ENCODE assay signal across 17 cellular contexts in genomic region chr16:81514568-81515258, GRCh38.
DNase-seq lines count a peak whose midpoint lies in the region; ATAC-seq, FAIRE-seq and TF ChIP-seq lines count a peak whose summit lies in the region.
"Had no signal": no experiment of that assay in that cellular context is flagged by ENCODE, and none has a peak within 500 bp of the region (broad histone marks: within the 10 kb centered on the region; RNA-seq: fewer than 3 reads in every experiment).

No MANE protein-coding gene starts in this region.

- H3K27ac Mint-ChIP-seq in natural killer cell: peak overlapping the region; percentile 88 to 93
- H3K27ac Mint-ChIP-seq in GM23338: no peak overlapping the region
- H3K27ac Mint-ChIP-seq: activated naive CD4-positive, alpha-beta T cell treated with anti-CD3 and anti-CD28 coated beads for 36 hours; stimulated activated naive CD8-positive, alpha-beta T cell treated with anti-CD3 and anti-CD28 coated beads, Interleukin-15, Interleukin-2, amounts not matched to agents 100 ng/mL and 50 ng/mL, for 24 hours had no signal

- TF ChIP-seq CTCF in RWPE1 (conservative IDR thresholded peaks at IDR 0.05; ENCODE audit: low read depth) (no peak), endothelial cell of umbilical vein (IDR thresholded peaks at IDR 0.05; ENCODE audit: extremely low read depth in 1 of 2, insufficient read depth in 1 of 2, low read depth in 1 of 2, low read length in 2 of 2) (no peak), natural killer cell (IDR thresholded peaks at IDR 0.05) (no peak), GM23338 (conservative IDR thresholded peaks at IDR 0.05; ENCODE audit: low read depth in 2 of 2) (no peak)

- H3K27me3 Mint-ChIP-seq in natural killer cell (ENCODE audit: low read depth in 2 of 2) (no peaks in the 10 kb centered on the region), GM23338 (ENCODE audit: insufficient read depth, low read depth, poor library complexity) (peaks cover 10% of the 10 kb centered on the region)
- H3K27me3 Mint-ChIP-seq: stimulated activated naive CD8-positive, alpha-beta T cell treated with anti-CD3 and anti-CD28 coated beads, Interleukin-15, Interleukin-2, amounts not matched to agents 100 ng/mL and 50 ng/mL, for 24 hours; T-cell had no signal

- H3K79me2 ChIP-seq in endothelial cell of umbilical vein (ENCODE audit: control insufficient read depth, insufficient read depth, low read length): peaks cover 43% of the 10 kb centered on the region
- peaks cover 92% of the 10 kb centered on the region for H3K79me2 ChIP-seq in GM23338 (replicated peaks; ENCODE audit: insufficient read depth)

- 0 out of 2 replicates have a peak, but pooled peaks cover 5% of the 10 kb centered on the region for H3F3A ChIP-seq in GM23338 (replicated peaks; ENCODE audit: low read depth)

- H3K36me3 ChIP-seq in BLaER1: peaks cover 44% of the 10 kb centered on the region
- H3K36me3 ChIP-seq in endothelial cell of umbilical vein (ENCODE audit: control insufficient read depth in 2 of 2, extremely low read depth in 1 of 2, insufficient read depth in 2 of 2, low read length in 2 of 2): no peaks in the 10 kb centered on the region
- H3K36me3 ChIP-seq in GM23338 (ENCODE audit: insufficient read depth): no peaks in the 10 kb centered on the region
- H3K36me3 ChIP-seq: HAP-1 had no signal

- ATAC-seq in natural killer cell (no peak), GM23338 (no peak)
- ATAC-seq: T-cell had no signal

- no peak for TF ChIP-seq POLR2A in endothelial cell of umbilical vein (IDR thresholded peaks at IDR 0.05; ENCODE audit: low read depth, low read length)

- no peaks in the 10 kb centered on the region for H3K9me2 ChIP-seq in GM23338 (ENCODE audit: insufficient read depth)

- no peaks in the 10 kb centered on the region for H3K27me3 ChIP-seq in BLaER1
- H3K27me3 ChIP-seq in endothelial cell of umbilical vein (ENCODE audit: control insufficient read depth in 2 of 2, insufficient read depth in 2 of 2, low read length in 2 of 2): no peaks in the 10 kb centered on the region
- no peaks in the 10 kb centered on the region for H3K27me3 ChIP-seq in GM23338 (ENCODE audit: insufficient read depth)

- no peak overlapping the region; the same call in 1 of the 2 replicates for H3K9ac ChIP-seq in BLaER1
- H3K9ac ChIP-seq in endothelial cell of umbilical vein (replicated peaks; ENCODE audit: extremely low read depth, insufficient read depth, low read length): no peak overlapping the region

- no peak for FAIRE-seq in endothelial cell of umbilical vein (lab: Jason Lieb, UNC)
- FAIRE-seq: HTR-8/SVneo had no signal

- H3K4me3 ChIP-seq in BLaER1: no peak overlapping the region
- no peak overlapping the region for H3K4me3 ChIP-seq in endothelial cell of umbilical vein (replicated peaks in 1 of 3; ENCODE audit: insufficient read depth in 1 of 3, low read depth in 1 of 3, low read length in 3 of 3)
- H3K4me3 ChIP-seq in GM23338: no peak overlapping the region
- H3K4me3 ChIP-seq: HAP-1 had no signal

- POLR2A ChIA-PET in RWPE1 (lab: Yijun Ruan, JAX; ENCODE audit: low non-redundant PET): no interaction called here
- POLR2A ChIA-PET in endothelial cell of umbilical vein (lab: Charles Lee): no interaction called here

- H3K27ac ChIP-seq in BLaER1 (peak overlapping the region; percentile 81; the same call in 1 of the 2 replicates), RWPE1 (peak overlapping the region; percentile 42), endothelial cell of umbilical vein (ENCODE audit: insufficient read depth, low read depth, low read length) (peak overlapping the region; percentile 51), GM23338 (ENCODE audit: low read depth) (no peak overlapping the region)

- DNase-seq in RWPE1 (ENCODE audit: low spot score) (no peak), endothelial cell of umbilical vein (ENCODE audit: low read depth, low spot score) (peak; percentile 78), natural killer cell (no peak), NOMO-1 treated with DMSO at 0.1 percent for 48 hours (lab: John Stamatoyannopoulos, UW; ENCODE audit: unreplicated experiment) (no peak), SHP77 treated with DMSO at 0.1 percent for 48 hours (lab: John Stamatoyannopoulos, UW) (no peak), GM23338 (ENCODE audit: low spot score) (no peak), NCI-H1436 (lab: John Stamatoyannopoulos, UW) (no peak)
- DNase-seq: activated CD4-positive, CD25-positive, alpha-beta regulatory T cell treated with anti-CD3 and anti-CD28 coated beads, Interleukin-2, amount 50 U/mL, for 72 hours; activated naive CD4-positive, alpha-beta T cell treated with anti-CD3 and anti-CD28 coated beads for 36 hours; effector CD4-positive, alpha-beta T cell; GF-D8; NCI-H526 treated with DMSO at 0.1 percent for 48 hours; T-cell had no signal

- no peak overlapping the region for H2AFZ ChIP-seq in endothelial cell of umbilical vein (ENCODE audit: low read depth, low read length)
- no peak overlapping the region for H2AFZ ChIP-seq in GM23338

- H4K20me1 ChIP-seq in BLaER1: peaks cover 100% of the 10 kb centered on the region
- H4K20me1 ChIP-seq in endothelial cell of umbilical vein (replicated peaks; ENCODE audit: control insufficient read depth, extremely low read depth, insufficient read depth, low read length): no peaks in the 10 kb centered on the region
- peaks cover 43% of the 10 kb centered on the region for H4K20me1 ChIP-seq in GM23338 (replicated peaks; ENCODE audit: insufficient read depth)

- H3K4me1 Mint-ChIP-seq in natural killer cell (peaks cover 28 to 47% of the 10 kb centered on the region in 2 donors), GM23338 (peaks cover 22% of the 10 kb centered on the region)

- H3K4me3 Mint-ChIP-seq in natural killer cell (peak overlapping the region; percentile 80), GM23338 (no peak overlapping the region)
- H3K4me3 Mint-ChIP-seq: activated naive CD4-positive, alpha-beta T cell treated with anti-CD3 and anti-CD28 coated beads for 36 hours; stimulated activated naive CD8-positive, alpha-beta T cell treated with anti-CD3 and anti-CD28 coated beads, Interleukin-15, Interleukin-2, amounts not matched to agents 100 ng/mL and 50 ng/mL, for 24 hours; T-cell had no signal

- no peaks in the 10 kb centered on the region for H3K9me3 ChIP-seq in BLaER1
- no peaks in the 10 kb centered on the region for H3K9me3 ChIP-seq in endothelial cell of umbilical vein (replicated peaks; ENCODE audit: control insufficient read depth, insufficient read depth, low read length)
- H3K9me3 ChIP-seq: HAP-1 had no signal

- no peaks in the 10 kb centered on the region for H3K9me1 ChIP-seq in endothelial cell of umbilical vein (replicated peaks; ENCODE audit: control insufficient read depth, extremely low read depth, insufficient read depth, low read length)

- dilution Hi-C loops in endothelial cell of umbilical vein (cut with MboI; ENCODE audit: extremely low pct_ligation_motif_present, low sequenced_read_pairs): no loop called here

- H3K36me3 Mint-ChIP-seq in natural killer cell (no peaks in the 10 kb centered on the region), GM23338 (ENCODE audit: low read depth) (peaks cover 31% of the 10 kb centered on the region)

- H3K4me2 ChIP-seq in BLaER1 (peak overlapping the region; percentile 97), endothelial cell of umbilical vein (ENCODE audit: insufficient read depth, low read length) (no peak overlapping the region), GM23338 (no peak overlapping the region)

- peaks cover 82% of the 10 kb centered on the region for H3K4me1 ChIP-seq in BLaER1
- H3K4me1 ChIP-seq in endothelial cell of umbilical vein (ENCODE audit: control insufficient read depth, extremely low read depth, insufficient read depth, low read length): peaks cover 78% of the 10 kb centered on the region
- peaks cover 19% of the 10 kb centered on the region for H3K4me1 ChIP-seq in GM23338 (ENCODE audit: insufficient read depth)
- H3K4me1 ChIP-seq: HAP-1 had no signal

- CTCF ChIA-PET in RWPE1 (lab: Yijun Ruan, JAX): no interaction called here
- CTCF ChIA-PET in endothelial cell of umbilical vein (lab: Charles Lee): interaction anchor here (1.9 to 3.0 kb wide), 2 partner anchors 9 to 30 kb away, joined by 6 to 12 read pairs; no protein-coding TSS in a partner anchor

- intact Hi-C loops in endothelial cell of umbilical vein (cut with micrococcal nuclease): loop anchor here (2.0 to 10.0 kb wide), 4 partner anchors 38 to 580 kb away; no protein-coding TSS in a partner anchor
- intact Hi-C loops in natural killer cell (cut with micrococcal nuclease): no loop called here

- H3K9me3 Mint-ChIP-seq in natural killer cell: no peaks in the 10 kb centered on the region
- H3K9me3 Mint-ChIP-seq in GM23338: peaks cover 8% of the 10 kb centered on the region; the same call in 1 of the 3 replicates
- H3K9me3 Mint-ChIP-seq: activated naive CD4-positive, alpha-beta T cell treated with anti-CD3 and anti-CD28 coated beads for 36 hours; stimulated activated naive CD8-positive, alpha-beta T cell treated with anti-CD3 and anti-CD28 coated beads, Interleukin-15, Interleukin-2, amounts not matched to agents 100 ng/mL and 50 ng/mL, for 24 hours; T-cell had no signal

- BruUV-seq in endothelial cell of umbilical vein (replicated peaks; lab: Mats Ljungman, UMichigan): no TSS peak

TF ChIP-seq in endothelial cell of umbilical vein, 7 proteins besides CTCF, POLR2A, EP300 and RAD21:
- TF ChIP-seq GATA2 (IDR thresholded peaks at IDR 0.05; ENCODE audit: insufficient read depth, insufficient read length, low read depth, low read length): peak; percentile 71
- no peak for TF ChIP-seq EZH2 (IDR thresholded peaks at IDR 0.05; ENCODE audit: borderline replicate concordance, low read depth, low read length, severe bottlenecking)
- TF ChIP-seq, protein P1, sequence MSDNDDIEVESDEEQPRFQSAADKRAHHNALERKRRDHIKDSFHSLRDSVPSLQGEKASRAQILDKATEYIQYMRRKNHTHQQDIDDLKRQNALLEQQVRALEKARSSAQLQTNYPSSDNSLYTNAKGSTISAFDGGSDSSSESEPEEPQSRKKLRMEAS (IDR thresholded peaks at IDR 0.05; ENCODE audit: insufficient read depth, insufficient read length): no peak
